ENCODE assay signal across 1 cellular context in the genomic region with DNA sequence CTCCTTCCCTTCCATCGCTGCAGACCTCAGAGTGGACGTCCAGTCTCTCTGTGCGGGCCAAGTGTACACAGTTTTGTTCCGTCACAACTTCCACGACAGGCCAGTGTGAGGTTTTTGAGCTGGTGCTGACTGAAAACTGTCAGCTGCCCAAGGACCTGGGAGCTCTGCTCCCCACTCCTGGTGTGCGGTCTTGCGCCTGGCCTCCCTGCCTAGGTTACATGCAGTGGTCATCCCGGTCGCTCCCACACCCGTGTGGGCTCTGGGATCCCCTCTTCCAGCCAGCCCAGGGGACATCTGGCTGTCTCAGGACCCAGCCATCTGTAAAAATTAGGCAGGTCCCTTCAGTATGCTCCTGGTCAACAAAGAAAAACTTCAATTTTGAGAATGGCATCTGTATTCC.
TF ChIP-seq lines count a peak whose summit lies in the region.

No MANE protein-coding gene starts in this region.

TF ChIP-seq in A549, 52 proteins besides CTCF, POLR2A, EP300 and RAD21:
- no peak for TF ChIP-seq HES2 (IDR thresholded peaks at IDR 0.05)
- no peak for TF ChIP-seq MAFK (IDR thresholded peaks at IDR 0.05; ENCODE audit: partially characterized antibody)
- no peak for TF ChIP-seq REST (IDR thresholded peaks at IDR 0.05)
- TF ChIP-seq HOXB13 (CRISPR knock-in tag; IDR thresholded peaks at IDR 0.05; ENCODE audit: low read depth): no peak
- no peak for TF ChIP-seq NFE2L2 (conservative IDR thresholded peaks at IDR 0.05; ENCODE audit: low read length)
- TF ChIP-seq CHD4 (IDR thresholded peaks at IDR 0.05; ENCODE audit: borderline replicate concordance): no peak
- TF ChIP-seq TFCP2L1 (CRISPR knock-in tag; IDR thresholded peaks at IDR 0.05): no peak
- no peak for TF ChIP-seq POLR2AphosphoS2 (conservative IDR thresholded peaks at IDR 0.05; ENCODE audit: low read length)
- no peak for TF ChIP-seq NPAS2 (CRISPR knock-in tag; IDR thresholded peaks at IDR 0.05; ENCODE audit: borderline replicate concordance)
- no peak for TF ChIP-seq BHLHE40 (IDR thresholded peaks at IDR 0.05; ENCODE audit: low read depth, low read length)
- no peak for TF ChIP-seq USF2 (IDR thresholded peaks at IDR 0.05)
- TF ChIP-seq FOXS1 (CRISPR knock-in tag; IDR thresholded peaks at IDR 0.05): no peak
- no peak for TF ChIP-seq HOXA7 (CRISPR knock-in tag; IDR thresholded peaks at IDR 0.05)
